In genomic region chr2:101120124-101120996, GRCh38 we compare ENCODE assay signal across 1 cellular context.
TF ChIP-seq lines count a peak whose summit lies in the region.

No MANE protein-coding gene starts in this region.

TF ChIP-seq in HepG2, 621 proteins besides CTCF, POLR2A, EP300 and RAD21 (continued from another document and continues in another):
- TF ChIP-seq ATF6 (CRISPR knock-in tag; conservative IDR thresholded peaks at IDR 0.05) (no peak), SMAD1 (CRISPR knock-in tag; IDR thresholded peaks at IDR 0.05; ENCODE audit: borderline replicate concordance, low read depth) (no peak), MAFF (IDR thresholded peaks at IDR 0.05; ENCODE audit: low read depth, low read length) (peak; percentile 33; the same call in 1 of the 2 replicates), PREB (CRISPR knock-in tag; IDR thresholded peaks at IDR 0.05) (no peak), NONO (IDR thresholded peaks at IDR 0.05) (no peak), NONO (CRISPR knock-in tag; conservative IDR thresholded peaks at IDR 0.05) (no peak), KDM6A (CRISPR knock-in tag; IDR thresholded peaks at IDR 0.05; ENCODE audit: low read depth) (peak; percentile 21; the same call in 1 of the 2 replicates), POLR2G (IDR thresholded peaks at IDR 0.05; ENCODE audit: low read depth, low read length) (no peak), ZNF768 (CRISPR knock-in tag; IDR thresholded peaks at IDR 0.05) (no peak), CREB1 (IDR thresholded peaks at IDR 0.05) (peak; percentile 47; the same call in 1 of the 2 replicates), CREB1 (CRISPR knock-in tag; IDR thresholded peaks at IDR 0.05) (peak; percentile 78), ZNF644 (CRISPR knock-in tag; IDR thresholded peaks at IDR 0.05; ENCODE audit: low read depth) (peak; percentile 85), SP4 (CRISPR knock-in tag; IDR thresholded peaks at IDR 0.05) (peak; percentile 72), BRD4 (CRISPR knock-in tag; IDR thresholded peaks at IDR 0.05) (no peak), HOXA5 (CRISPR knock-in tag; IDR thresholded peaks at IDR 0.05) (0 out of 2 replicates have a peak, but pooled peaks have one; percentile 33), ZNF709 (CRISPR knock-in tag; IDR thresholded peaks at IDR 0.05) (no peak), STAG1 (CRISPR knock-in tag; IDR thresholded peaks at IDR 0.05) (peak; percentile 28), MED8 (CRISPR knock-in tag; IDR thresholded peaks at IDR 0.05; ENCODE audit: insufficient replicate concordance) (no peak), THYN1 (CRISPR knock-in tag; IDR thresholded peaks at IDR 0.05; ENCODE audit: borderline replicate concordance, low read depth) (no peak), SNRNP70 (IDR thresholded peaks at IDR 0.05; ENCODE audit: low read depth, low read length) (no peak), ZBTB7A (CRISPR knock-in tag; IDR thresholded peaks at IDR 0.05) (no peak), ATF7 (IDR thresholded peaks at IDR 0.05) (no peak), ATF7 (CRISPR knock-in tag; IDR thresholded peaks at IDR 0.05) (no peak), SP2 (CRISPR knock-in tag; IDR thresholded peaks at IDR 0.05) (no peak), ZNF30 (CRISPR knock-in tag; IDR thresholded peaks at IDR 0.05) (no peak), HDAC2 (CRISPR knock-in tag; IDR thresholded peaks at IDR 0.05) (peak; percentile 97), GMEB2 (CRISPR knock-in tag; IDR thresholded peaks at IDR 0.05; ENCODE audit: low read depth) (no peak), RFX3 (CRISPR knock-in tag; IDR thresholded peaks at IDR 0.05) (no peak), KMT2B (CRISPR knock-in tag; IDR thresholded peaks at IDR 0.05) (peak; percentile 75), CENPT (CRISPR knock-in tag; IDR thresholded peaks at IDR 0.05; ENCODE audit: low read depth) (no peak), ZNF326 (CRISPR knock-in tag; IDR thresholded peaks at IDR 0.05; ENCODE audit: borderline replicate concordance) (no peak), RBM39 (IDR thresholded peaks at IDR 0.05; ENCODE audit: low read depth, low read length, poor library complexity, severe bottlenecking) (no peak), YY1 (IDR thresholded peaks at IDR 0.05; ENCODE audit: insufficient read depth, insufficient replicate concordance, low read depth, low read length) (peak; percentile 59), WIZ (CRISPR knock-in tag; IDR thresholded peaks at IDR 0.05) (no peak), GATAD1 (CRISPR knock-in tag; IDR thresholded peaks at IDR 0.05) (peak; percentile 44; the same call in 1 of the 2 replicates), ZNF329 (CRISPR knock-in tag; IDR thresholded peaks at IDR 0.05; ENCODE audit: low read depth) (no peak), MXD3 (CRISPR knock-in tag; IDR thresholded peaks at IDR 0.05) (no peak), SRSF4 (IDR thresholded peaks at IDR 0.05; ENCODE audit: low read depth, low read length, poor library complexity, severe bottlenecking) (no peak), HES4 (CRISPR knock-in tag; IDR thresholded peaks at IDR 0.05; ENCODE audit: borderline replicate concordance) (no peak; the same call in 1 of the 2 replicates), ZNF484 (CRISPR knock-in tag; IDR thresholded peaks at IDR 0.05; ENCODE audit: borderline replicate concordance, low read depth) (no peak), KDM2A (CRISPR knock-in tag; IDR thresholded peaks at IDR 0.05; ENCODE audit: borderline replicate concordance, low read depth) (peak; percentile 67), AGO2 (optimal IDR thresholded peaks at IDR 0.05; ENCODE audit: low read depth, low read length) (no peak), SMARCE1 (IDR thresholded peaks at IDR 0.05; ENCODE audit: borderline replicate concordance) (no peak), KAT8 (CRISPR knock-in tag; IDR thresholded peaks at IDR 0.05) (peak; percentile 78), NR2F6 (IDR thresholded peaks at IDR 0.05) (peak; percentile 89), NR2F6 (CRISPR knock-in tag; IDR thresholded peaks at IDR 0.05) (peak; percentile 93), HIC2 (CRISPR knock-in tag; IDR thresholded peaks at IDR 0.05; ENCODE audit: low read depth) (peak; percentile 98), TBL1XR1 (IDR thresholded peaks at IDR 0.05; ENCODE audit: borderline replicate concordance, low read length, partially characterized antibody) (peak; percentile 30), TBX3 (IDR thresholded peaks at IDR 0.05; ENCODE audit: borderline replicate concordance) (peak; percentile 80; the same call in 1 of the 2 replicates)
- TF ChIP-seq, protein P1, sequence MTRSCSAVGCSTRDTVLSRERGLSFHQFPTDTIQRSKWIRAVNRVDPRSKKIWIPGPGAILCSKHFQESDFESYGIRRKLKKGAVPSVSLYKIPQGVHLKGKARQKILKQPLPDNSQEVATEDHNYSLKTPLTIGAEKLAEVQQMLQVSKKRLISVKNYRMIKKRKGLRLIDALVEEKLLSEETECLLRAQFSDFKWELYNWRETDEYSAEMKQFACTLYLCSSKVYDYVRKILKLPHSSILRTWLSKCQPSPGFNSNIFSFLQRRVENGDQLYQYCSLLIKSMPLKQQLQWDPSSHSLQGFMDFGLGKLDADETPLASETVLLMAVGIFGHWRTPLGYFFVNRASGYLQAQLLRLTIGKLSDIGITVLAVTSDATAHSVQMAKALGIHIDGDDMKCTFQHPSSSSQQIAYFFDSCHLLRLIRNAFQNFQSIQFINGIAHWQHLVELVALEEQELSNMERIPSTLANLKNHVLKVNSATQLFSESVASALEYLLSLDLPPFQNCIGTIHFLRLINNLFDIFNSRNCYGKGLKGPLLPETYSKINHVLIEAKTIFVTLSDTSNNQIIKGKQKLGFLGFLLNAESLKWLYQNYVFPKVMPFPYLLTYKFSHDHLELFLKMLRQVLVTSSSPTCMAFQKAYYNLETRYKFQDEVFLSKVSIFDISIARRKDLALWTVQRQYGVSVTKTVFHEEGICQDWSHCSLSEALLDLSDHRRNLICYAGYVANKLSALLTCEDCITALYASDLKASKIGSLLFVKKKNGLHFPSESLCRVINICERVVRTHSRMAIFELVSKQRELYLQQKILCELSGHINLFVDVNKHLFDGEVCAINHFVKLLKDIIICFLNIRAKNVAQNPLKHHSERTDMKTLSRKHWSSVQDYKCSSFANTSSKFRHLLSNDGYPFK (CRISPR knock-in tag; IDR thresholded peaks at IDR 0.05; ENCODE audit: borderline replicate concordance), result no peak
- TF ChIP-seq, protein P2, sequence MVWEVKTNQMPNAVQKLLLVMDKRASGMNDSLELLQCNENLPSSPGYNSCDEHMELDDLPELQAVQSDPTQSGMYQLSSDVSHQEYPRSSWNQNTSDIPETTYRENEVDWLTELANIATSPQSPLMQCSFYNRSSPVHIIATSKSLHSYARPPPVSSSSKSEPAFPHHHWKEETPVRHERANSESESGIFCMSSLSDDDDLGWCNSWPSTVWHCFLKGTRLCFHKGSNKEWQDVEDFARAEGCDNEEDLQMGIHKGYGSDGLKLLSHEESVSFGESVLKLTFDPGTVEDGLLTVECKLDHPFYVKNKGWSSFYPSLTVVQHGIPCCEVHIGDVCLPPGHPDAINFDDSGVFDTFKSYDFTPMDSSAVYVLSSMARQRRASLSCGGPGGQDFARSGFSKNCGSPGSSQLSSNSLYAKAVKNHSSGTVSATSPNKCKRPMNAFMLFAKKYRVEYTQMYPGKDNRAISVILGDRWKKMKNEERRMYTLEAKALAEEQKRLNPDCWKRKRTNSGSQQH (CRISPR knock-in tag; IDR thresholded peaks at IDR 0.05; ENCODE audit: low read depth), result no peak
- TF ChIP-seq, protein P3, sequence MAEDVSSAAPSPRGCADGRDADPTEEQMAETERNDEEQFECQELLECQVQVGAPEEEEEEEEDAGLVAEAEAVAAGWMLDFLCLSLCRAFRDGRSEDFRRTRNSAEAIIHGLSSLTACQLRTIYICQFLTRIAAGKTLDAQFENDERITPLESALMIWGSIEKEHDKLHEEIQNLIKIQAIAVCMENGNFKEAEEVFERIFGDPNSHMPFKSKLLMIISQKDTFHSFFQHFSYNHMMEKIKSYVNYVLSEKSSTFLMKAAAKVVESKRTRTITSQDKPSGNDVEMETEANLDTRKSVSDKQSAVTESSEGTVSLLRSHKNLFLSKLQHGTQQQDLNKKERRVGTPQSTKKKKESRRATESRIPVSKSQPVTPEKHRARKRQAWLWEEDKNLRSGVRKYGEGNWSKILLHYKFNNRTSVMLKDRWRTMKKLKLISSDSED (CRISPR knock-in tag; IDR thresholded peaks at IDR 0.05), result no peak
- TF ChIP-seq, protein P4, sequence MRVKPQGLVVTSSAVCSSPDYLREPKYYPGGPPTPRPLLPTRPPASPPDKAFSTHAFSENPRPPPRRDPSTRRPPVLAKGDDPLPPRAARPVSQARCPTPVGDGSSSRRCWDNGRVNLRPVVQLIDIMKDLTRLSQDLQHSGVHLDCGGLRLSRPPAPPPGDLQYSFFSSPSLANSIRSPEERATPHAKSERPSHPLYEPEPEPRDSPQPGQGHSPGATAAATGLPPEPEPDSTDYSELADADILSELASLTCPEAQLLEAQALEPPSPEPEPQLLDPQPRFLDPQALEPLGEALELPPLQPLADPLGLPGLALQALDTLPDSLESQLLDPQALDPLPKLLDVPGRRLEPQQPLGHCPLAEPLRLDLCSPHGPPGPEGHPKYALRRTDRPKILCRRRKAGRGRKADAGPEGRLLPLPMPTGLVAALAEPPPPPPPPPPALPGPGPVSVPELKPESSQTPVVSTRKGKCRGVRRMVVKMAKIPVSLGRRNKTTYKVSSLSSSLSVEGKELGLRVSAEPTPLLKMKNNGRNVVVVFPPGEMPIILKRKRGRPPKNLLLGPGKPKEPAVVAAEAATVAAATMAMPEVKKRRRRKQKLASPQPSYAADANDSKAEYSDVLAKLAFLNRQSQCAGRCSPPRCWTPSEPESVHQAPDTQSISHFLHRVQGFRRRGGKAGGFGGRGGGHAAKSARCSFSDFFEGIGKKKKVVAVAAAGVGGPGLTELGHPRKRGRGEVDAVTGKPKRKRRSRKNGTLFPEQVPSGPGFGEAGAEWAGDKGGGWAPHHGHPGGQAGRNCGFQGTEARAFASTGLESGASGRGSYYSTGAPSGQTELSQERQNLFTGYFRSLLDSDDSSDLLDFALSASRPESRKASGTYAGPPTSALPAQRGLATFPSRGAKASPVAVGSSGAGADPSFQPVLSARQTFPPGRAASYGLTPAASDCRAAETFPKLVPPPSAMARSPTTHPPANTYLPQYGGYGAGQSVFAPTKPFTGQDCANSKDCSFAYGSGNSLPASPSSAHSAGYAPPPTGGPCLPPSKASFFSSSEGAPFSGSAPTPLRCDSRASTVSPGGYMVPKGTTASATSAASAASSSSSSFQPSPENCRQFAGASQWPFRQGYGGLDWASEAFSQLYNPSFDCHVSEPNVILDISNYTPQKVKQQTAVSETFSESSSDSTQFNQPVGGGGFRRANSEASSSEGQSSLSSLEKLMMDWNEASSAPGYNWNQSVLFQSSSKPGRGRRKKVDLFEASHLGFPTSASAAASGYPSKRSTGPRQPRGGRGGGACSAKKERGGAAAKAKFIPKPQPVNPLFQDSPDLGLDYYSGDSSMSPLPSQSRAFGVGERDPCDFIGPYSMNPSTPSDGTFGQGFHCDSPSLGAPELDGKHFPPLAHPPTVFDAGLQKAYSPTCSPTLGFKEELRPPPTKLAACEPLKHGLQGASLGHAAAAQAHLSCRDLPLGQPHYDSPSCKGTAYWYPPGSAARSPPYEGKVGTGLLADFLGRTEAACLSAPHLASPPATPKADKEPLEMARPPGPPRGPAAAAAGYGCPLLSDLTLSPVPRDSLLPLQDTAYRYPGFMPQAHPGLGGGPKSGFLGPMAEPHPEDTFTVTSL (CRISPR knock-in tag; IDR thresholded peaks at IDR 0.05; ENCODE audit: borderline replicate concordance), result peak; percentile 90
